In genomic region chr10:12954866-12955265, GRCh38 we compare ENCODE assay signal across 24 cellular contexts. TPM values are rescaled to one million over a fixed set of nuclear protein-coding genes. Genes with fewer than 3 reads are reported as not detected.
"Had no signal": no experiment of that assay in that cellular context is flagged by ENCODE, and none has a peak within 500 bp of the region (broad histone marks: within the 10 kb centered on the region; RNA-seq: fewer than 3 reads in every experiment).

No MANE protein-coding gene starts in this region.

- H3K27me3 Mint-ChIP-seq: brain had no signal

- H3K79me2 ChIP-seq: hepatocyte had no signal

- H3K4me3 ChIP-seq: hepatocyte, left ventricle myocardium inferior, pancreas, psoas muscle, right atrium auricular region, stomach, uterus had no signal

- H3K27me3 ChIP-seq: hepatocyte, pancreas, right atrium auricular region, stomach, uterus had no signal

- H3K4me1 Mint-ChIP-seq: immature natural killer cell, T-helper 17 cell had no signal

- DNase-seq: activated CD4-positive, alpha-beta T cell treated with anti-CD3 and anti-CD28 coated beads for 4 hours; activated CD4-positive, alpha-beta T cell treated with anti-CD3 and anti-CD28 coated beads, Interleukin-2, amount 50 U/mL, for 48 hours; activated CD4-positive, CD25-positive, alpha-beta regulatory T cell; activated gamma-delta T cell; activated naive CD4-positive, alpha-beta T cell treated with anti-CD3 and anti-CD28 coated beads, Interleukin-2, amount 50 U/mL, for 16 hours; caudate nucleus; effector memory CD8-positive, alpha-beta T cell; glutamatergic neuron; immature natural killer cell; left ventricle myocardium inferior; midbrain; nephron progenitor cell; pancreas; psoas muscle; stimulated activated CD4-positive, alpha-beta T cell treated with anti-CD3 and anti-CD28 coated beads, Interleukin-1b, Interleukin-23, amount 100 ng/mL, for 48 hours; stomach; SW 1271; T-helper 17 cell; trophoblast cell; uterus had no signal

- H3K27ac Mint-ChIP-seq: activated T-helper 1 cell treated with anti-CD3 and anti-CD28 coated beads, Interleukin-12 subunit alpha, Interleukin-12 subunit beta, Interleukin-2, Interleukin-4 antibody, amounts not matched to agents 30 ng/mL and 10 ng/mL and 1 ng/mL, durations not matched to agents 14 hours and 24 hours and 36 hours; brain; effector memory CD8-positive, alpha-beta T cell; immature natural killer cell; nephron progenitor cell; T-helper 17 cell had no signal

- H3K4me2 ChIP-seq: hepatocyte had no signal

- H2AFZ ChIP-seq: hepatocyte had no signal

- H3K36me3 ChIP-seq: left ventricle myocardium inferior, pancreas, right atrium auricular region, stomach, uterus had no signal

- ATAC-seq: effector memory CD8-positive, alpha-beta T cell; pancreas; T-helper 17 cell had no signal

- H3K4me1 ChIP-seq: left ventricle myocardium inferior, pancreas, psoas muscle, uterus had no signal

- H3K9me3 ChIP-seq: pancreas, uterus had no signal

- H3K27ac ChIP-seq: hepatocyte, left ventricle myocardium inferior, pancreas, psoas muscle, right atrium auricular region, stomach, uterus had no signal

- H3K4me3 Mint-ChIP-seq: activated T-helper 1 cell treated with anti-CD3 and anti-CD28 coated beads, Interleukin-12 subunit alpha, Interleukin-12 subunit beta, Interleukin-2, Interleukin-4 antibody, amounts not matched to agents 30 ng/mL and 10 ng/mL and 1 ng/mL, durations not matched to agents 14 hours and 24 hours and 36 hours; brain; effector memory CD8-positive, alpha-beta T cell; immature natural killer cell; nephron progenitor cell; T-helper 17 cell had no signal

RNA-seq across cellular contexts. Expression of gene CCDC3, which starts 46.6 kb away (rescaled TPM):
- polyA plus RNA-seq: immature natural killer cell had no signal
